In the genomic region with DNA sequence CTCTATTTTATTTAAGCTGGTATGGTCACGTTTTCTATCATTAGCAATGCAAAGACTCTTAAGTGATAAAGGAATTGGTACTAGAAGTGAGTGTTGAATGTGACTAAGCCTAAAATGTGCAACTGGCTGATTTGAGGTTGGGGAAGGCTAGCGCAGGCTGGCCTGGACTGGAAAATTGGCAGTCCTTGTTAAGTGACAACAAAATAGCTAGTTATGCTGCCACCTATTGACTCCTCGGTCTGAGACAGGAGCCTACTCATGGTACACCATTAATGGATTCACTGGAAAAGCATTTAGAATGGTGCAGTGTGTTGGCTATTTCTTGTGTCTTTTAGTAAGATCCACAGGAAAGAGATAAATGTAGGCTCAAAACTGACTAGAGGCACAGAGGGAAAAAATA, we compare ENCODE assay signal across 8 cellular contexts. TPM values are rescaled to one million over a fixed set of nuclear protein-coding genes. Genes with fewer than 3 reads are reported as not detected.
DNase-seq lines count a peak whose midpoint lies in the region; ATAC-seq and TF ChIP-seq lines count a peak whose summit lies in the region.

No MANE protein-coding gene starts in this region.

- H3K9me3 ChIP-seq in adrenal gland (replicated peaks in 1 of 3) (no peaks in the 10 kb centered on the region), right atrium auricular region (no peaks in the 10 kb centered on the region), spleen (no peaks in the 10 kb centered on the region)

- peak overlapping the region in 1 of 5 donors; percentile 7 for H3K27ac ChIP-seq in adrenal gland
- no peak overlapping the region for H3K27ac ChIP-seq in right atrium auricular region
- peak overlapping the region in 4 of 8 donors; percentile 35 to 95 (median 69) for H3K27ac ChIP-seq in spleen

- 22 to 35% (median 27%) methylated on average over 3 of the region's 3 CpGs for WGBS in adrenal gland, 4 donors
- WGBS in spleen, 5 donors = 32 to 44% (median 39%) methylated on average over 3 of the region's 3 CpGs

- no peaks in the 10 kb centered on the region for H3K36me3 ChIP-seq in adrenal gland (replicated peaks in 1 of 2)
- no peaks in the 10 kb centered on the region for H3K36me3 ChIP-seq in right atrium auricular region
- H3K36me3 ChIP-seq in spleen = peaks cover 0 to 31% (median 0%) of the 10 kb centered on the region in 6 donors

- TF ChIP-seq CTCF in adrenal gland (IDR thresholded peaks at IDR 0.05) (peak; percentile 32 to 61 (median 52)), right atrium auricular region (IDR thresholded peaks at IDR 0.05) (peak in 1 of 2 donors; percentile 73), spleen (IDR thresholded peaks at IDR 0.05 in 8 of 11, conservative IDR thresholded peaks at IDR 0.05 in 3 of 11) (peak in 10 of 11 experiments; percentile 15 to 69 (median 52))

- TF ChIP-seq POLR2A in adrenal gland (IDR thresholded peaks at IDR 0.05) (no peak), spleen (IDR thresholded peaks at IDR 0.05) (no peak)

- no peak for DNase-seq in activated CD4-positive, CD25-positive, alpha-beta regulatory T cell treated with anti-CD3 and anti-CD28 coated beads, Interleukin-2, amount 50 U/mL, for 72 hours
- DNase-seq in RKO (ENCODE audit: low spot score) (peak; percentile 50), adrenal gland (peak; percentile 60 to 82 (median 73)), right atrium auricular region (ENCODE audit: low spot score) (peak; percentile 76), spleen (peak; percentile 70), retina (no peak)

- H3K4me1 ChIP-seq in adrenal gland (replicated peaks in 1 of 2) (peaks cover under 1 to 20% of the 10 kb centered on the region in 2 donors), right atrium auricular region (peaks cover 0 to 14% of the 10 kb centered on the region in 2 donors), spleen (peaks cover 34 to 100% (median 78%) of the 10 kb centered on the region in 6 donors)

- H3K27me3 ChIP-seq in adrenal gland (no peaks in the 10 kb centered on the region), right atrium auricular region (no peaks in the 10 kb centered on the region), spleen (replicated peaks in 1 of 7) (no peaks in the 10 kb centered on the region)

- ATAC-seq in activated CD4-positive, CD25-positive, alpha-beta regulatory T cell treated with anti-CD3 and anti-CD28 coated beads, Interleukin-2, amount 50 U/mL, for 24 hours = peak; percentile 46 to 52
- peak; percentile 44 for ATAC-seq in HG03108 (IDR thresholded peaks at IDR 0.05; ENCODE audit: unreplicated experiment)

- H3K4me3 ChIP-seq in adrenal gland (no peak overlapping the region), right atrium auricular region (no peak overlapping the region), spleen (no peak overlapping the region)

- intact Hi-C loops in adrenal gland (cut with DNase I) (loop anchor here in 1 of 2 donors (10.0 kb wide), 1 partner anchor 82 kb away; no protein-coding TSS in a partner anchor), spleen (cut with DNase I; ENCODE audit: low total_unique reads) (loop anchor here (10.0 kb wide), 1 partner anchor 138 kb away; no protein-coding TSS in a partner anchor)

RNA-seq across cellular contexts. Expression of gene WIPF1, which starts 5.7 kb away (rescaled TPM):
- 10 to 100 TPM; 12.1 to 42.4 (median 29.5) TPM for total RNA-seq in adrenal gland
- polyA plus RNA-seq in adrenal gland = 10 to 100 TPM; 13.5 to 29.0 (median 23.5) TPM
- total RNA-seq in right atrium auricular region = 10 to 100 TPM; 12.3 to 17.5 TPM
- 100 to 1,000 TPM; 153 to 265 (median 242) TPM for total RNA-seq in spleen
- polyA plus RNA-seq in spleen = 10 to 100 TPM; 74.9 to 86.3 (median 82.8) TPM

Comparison
In these comparisons a context has a peak if more than half of its experiments do, and no peak if none do; other contexts are left out.
1. DNase-seq: peak in RKO (single experiment), adrenal gland (7 of 7), right atrium auricular region (single experiment) and spleen (single experiment); none in activated CD4-positive, CD25-positive, alpha-beta regulatory T cell treated with anti-CD3 and anti-CD28 coated beads, Interleukin-2, amount 50 U/mL, for 72 hours (single experiment) and retina (single experiment).